32 cellular contexts compared by ENCODE assay signal in the genomic region with DNA sequence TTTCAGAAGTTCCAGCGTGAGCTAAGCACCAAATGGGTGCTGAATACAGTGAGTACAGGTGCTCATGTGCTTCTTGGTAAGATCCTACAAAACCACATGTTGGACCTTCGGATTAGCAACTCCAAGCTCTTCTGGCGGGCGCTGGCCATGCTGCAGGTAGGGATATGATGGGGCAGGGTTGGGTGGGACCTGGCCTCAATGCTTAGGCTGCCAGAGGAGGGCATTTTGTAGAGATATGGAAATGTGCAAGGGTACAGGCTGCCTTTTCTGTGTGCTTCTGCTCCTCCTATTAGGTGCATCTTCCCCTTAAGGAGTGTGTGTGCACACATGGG. TPM values are rescaled to one million over a fixed set of nuclear protein-coding genes. Genes with fewer than 3 reads are reported as not detected.
"Had no signal": no experiment of that assay in that cellular context is flagged by ENCODE, and none has a peak within 500 bp of the region (broad histone marks: within the 10 kb centered on the region; RNA-seq: fewer than 3 reads in every experiment).

No MANE protein-coding gene starts in this region.

- H3K27ac Mint-ChIP-seq: naive thymus-derived CD8-positive, alpha-beta T cell; natural killer cell treated with Interleukin-12 subunit alpha and Interleukin-12 subunit beta and Interleukin-15 and Interleukin-18, amount 100 ng/mL, for 72 hours; nephron progenitor cell; progenitor cell of endocrine pancreas; stimulated activated memory B cell treated with anti-CD40 and anti-IgM and Interleukin-4, amounts not matched to agents 10 μg/mL and 1 μg/mL and 100 μg/mL, for 72 hours; stimulated activated naive CD8-positive, alpha-beta T cell treated with anti-CD3 and anti-CD28 coated beads, Interleukin-15, amount 100 ng/mL, for 72 hours; type B pancreatic cell had no signal

- H3K27ac ChIP-seq: ovary, parathyroid adenoma, psoas muscle, skin epidermis, spleen, suprapubic skin, testis, tibial artery, transverse colon, upper lobe of right lung, uterus had no signal

- H3K27me3 Mint-ChIP-seq: progenitor cell of endocrine pancreas had no signal

- H3K36me3 ChIP-seq: ovary, spleen, suprapubic skin, tibial artery, transverse colon, upper lobe of right lung, uterus had no signal

- H3K4me3 ChIP-seq: ovary, psoas muscle, skin epidermis, smooth muscle cell, spleen, suprapubic skin, testis, tibial artery, transverse colon, upper lobe of right lung, uterus had no signal

- H3K4me3 Mint-ChIP-seq: naive thymus-derived CD8-positive, alpha-beta T cell; natural killer cell treated with Interleukin-12 subunit alpha and Interleukin-12 subunit beta and Interleukin-15 and Interleukin-18, amount 100 ng/mL, for 72 hours; nephron progenitor cell; neural crest cell; stimulated activated memory B cell treated with anti-CD40 and anti-IgM and Interleukin-4, amounts not matched to agents 10 μg/mL and 1 μg/mL and 100 μg/mL, for 72 hours; stimulated activated naive CD8-positive, alpha-beta T cell treated with anti-CD3 and anti-CD28 coated beads, Interleukin-15, amount 100 ng/mL, for 72 hours; type B pancreatic cell had no signal

- H2AFZ ChIP-seq: parathyroid adenoma had no signal

- H3K79me2 ChIP-seq: parathyroid adenoma had no signal

- H3K9me3 Mint-ChIP-seq: naive thymus-derived CD8-positive, alpha-beta T cell; natural killer cell treated with Interleukin-12 subunit alpha and Interleukin-12 subunit beta and Interleukin-15 and Interleukin-18, amount 100 ng/mL, for 72 hours; nephron progenitor cell; neural crest cell; stimulated activated memory B cell treated with anti-CD40 and anti-IgM and Interleukin-4, amounts not matched to agents 10 μg/mL and 1 μg/mL and 100 μg/mL, for 72 hours; stimulated activated naive CD8-positive, alpha-beta T cell treated with anti-CD3 and anti-CD28 coated beads, Interleukin-15, amount 100 ng/mL, for 72 hours; type B pancreatic cell had no signal

- H3K36me3 Mint-ChIP-seq: natural killer cell treated with Interleukin-12 subunit alpha and Interleukin-12 subunit beta and Interleukin-15 and Interleukin-18, amount 100 ng/mL, for 72 hours; stimulated activated memory B cell treated with anti-CD40 and anti-IgM and Interleukin-4, amounts not matched to agents 10 μg/mL and 1 μg/mL and 100 μg/mL, for 72 hours; type B pancreatic cell had no signal

- H3K4me1 Mint-ChIP-seq: naive thymus-derived CD8-positive, alpha-beta T cell; nephron progenitor cell; neural crest cell; stimulated activated memory B cell treated with anti-CD40 and anti-IgM and Interleukin-4, amounts not matched to agents 10 μg/mL and 1 μg/mL and 100 μg/mL, for 72 hours; stimulated activated naive CD8-positive, alpha-beta T cell treated with anti-CD3 and anti-CD28 coated beads, Interleukin-15, amount 100 ng/mL, for 72 hours had no signal

- ATAC-seq: naive thymus-derived CD8-positive, alpha-beta T cell; natural killer cell treated with Interleukin-12 subunit alpha and Interleukin-12 subunit beta and Interleukin-15 and Interleukin-18, amount 100 ng/mL, for 72 hours; psoas muscle; right cardiac atrium; sciatic nerve; stimulated activated memory B cell treated with anti-CD40 and anti-IgM and Interleukin-4, amounts not matched to agents 10 μg/mL and 1 μg/mL and 100 μg/mL, for 72 hours; stimulated activated naive CD8-positive, alpha-beta T cell treated with anti-CD3 and anti-CD28 coated beads, Interleukin-15, amount 100 ng/mL, for 72 hours; stimulated activated naive CD8-positive, alpha-beta T cell treated with anti-CD3 and anti-CD28 coated beads, Interleukin-15, Interleukin-2, amounts not matched to agents 100 U/mL and 50 U/mL, for 24 hours; upper lobe of right lung had no signal

- H3K27me3 ChIP-seq: ovary, testis, uterus had no signal

- H3K9ac ChIP-seq: parathyroid adenoma had no signal

- H3K4me1 ChIP-seq: parathyroid adenoma, psoas muscle, spleen, suprapubic skin, testis, tibial artery, transverse colon, upper lobe of right lung, uterus had no signal

- H3K9me3 ChIP-seq: ovary, psoas muscle, spleen, suprapubic skin, testis, tibial artery, transverse colon, upper lobe of right lung, uterus had no signal

- H3K4me2 ChIP-seq: smooth muscle cell had no signal

- DNase-seq: naive thymus-derived CD8-positive, alpha-beta T cell; nephron progenitor cell; occipital lobe; ovary; posterior cingulate gyrus; psoas muscle; right cardiac atrium; spleen; stimulated activated CD4-positive, alpha-beta T cell treated with anti-CD3 and anti-CD28 coated beads, Interleukin-12 subunit alpha, Interleukin-12 subunit beta, amount 100 ng/mL, for 4 hours; stimulated activated CD4-positive, alpha-beta T cell treated with anti-CD3 and anti-CD28 coated beads, Interleukin-1b, Interleukin-23, amount 100 ng/mL, for 48 hours; stimulated activated CD4-positive, alpha-beta T cell treated with anti-CD3 and anti-CD28 coated beads, Interleukin-4, amount 100 ng/mL, for 1 hour; stimulated activated CD4-positive, alpha-beta T cell treated with anti-CD3 and anti-CD28 coated beads, Interleukin-4, amount 100 ng/mL, for 4 hours; stimulated activated CD8-positive, alpha-beta memory T cell treated with anti-CD3 and anti-CD28 coated beads, Interleukin-4, amount 100 ng/mL, for 48 hours; stimulated activated naive CD4-positive, alpha-beta T cell; stimulated activated naive CD8-positive, alpha-beta T cell treated with anti-CD3 and anti-CD28 coated beads, Interleukin-15, amount 100 ng/mL, for 72 hours; stimulated activated naive CD8-positive, alpha-beta T cell treated with anti-CD3 and anti-CD28 coated beads, Interleukin-15, Interleukin-2, amounts not matched to agents 100 U/mL and 50 U/mL, for 24 hours; substantia nigra; testis; tibial artery; transverse colon; upper lobe of right lung; uterus had no signal

RNA-seq across cellular contexts. Expression of gene GCKR, which starts 22.1 kb away (rescaled TPM):
- total RNA-seq: naive thymus-derived CD8-positive, alpha-beta T cell; natural killer cell treated with Interleukin-12 subunit alpha and Interleukin-12 subunit beta and Interleukin-15 and Interleukin-18, amount 100 ng/mL, for 72 hours; smooth muscle cell; transverse colon; upper lobe of right lung had no signal
- polyA plus RNA-seq: naive thymus-derived CD8-positive, alpha-beta T cell had no signal

RNA-seq across cellular contexts. Expression of gene FNDC4, which starts 23.7 kb away (rescaled TPM):
- total RNA-seq: naive thymus-derived CD8-positive, alpha-beta T cell; natural killer cell treated with Interleukin-12 subunit alpha and Interleukin-12 subunit beta and Interleukin-15 and Interleukin-18, amount 100 ng/mL, for 72 hours had no signal
